In the genomic region with DNA sequence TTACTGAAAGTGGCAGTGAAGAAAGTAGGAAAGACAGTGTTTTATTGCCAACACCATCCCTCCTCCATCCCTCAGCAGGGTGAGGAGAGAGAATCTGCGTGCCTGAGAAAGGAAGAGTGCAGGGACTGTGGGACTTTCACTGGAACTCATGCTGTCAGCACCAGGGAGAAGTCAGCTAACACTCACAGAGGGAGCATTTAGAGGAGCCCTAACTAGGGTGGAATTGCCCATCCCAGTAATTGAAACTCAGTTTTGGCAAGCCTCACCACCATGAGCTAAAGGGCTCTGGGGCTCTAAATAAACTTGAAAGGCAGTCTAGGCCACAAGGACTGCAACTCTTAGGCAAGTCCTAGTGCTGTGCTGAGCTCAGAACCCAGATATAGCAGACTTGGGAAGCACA, we compare ENCODE assay signal across 17 cellular contexts.
"Had no signal": no experiment of that assay in that cellular context is flagged by ENCODE, and none has a peak within 500 bp of the region (broad histone marks: within the 10 kb centered on the region; RNA-seq: fewer than 3 reads in every experiment).

No MANE protein-coding gene starts in this region.

- ATAC-seq: gastrocnemius medialis, heart right ventricle, mucosa of descending colon, natural killer cell had no signal

- H3K9me3 ChIP-seq: colonic mucosa, esophagus squamous epithelium, gastrocnemius medialis, mucosa of descending colon, ovary, suprapubic skin, thyroid gland had no signal

- DNase-seq: colonic mucosa; dermis blood vessel endothelial cell; esophagus squamous epithelium; gastrocnemius medialis; heart right ventricle; hypothalamus; kidney glomerular epithelial cell; mammary epithelial cell; mucosa of descending colon; natural killer cell; ovary; stimulated activated CD4-positive, alpha-beta T cell treated with anti-CD3 and anti-CD28 coated beads, Interleukin-2, amount 100 ng/mL, for 48 hours; stimulated activated naive CD4-positive, alpha-beta T cell treated with Interleukin-2 at 50 U/mL for 16 hours; thyroid gland had no signal

- H3K4me1 ChIP-seq: colonic mucosa, esophagus squamous epithelium, gastrocnemius medialis, heart right ventricle, right atrium auricular region, suprapubic skin, thyroid gland had no signal

- H3K4me3 ChIP-seq: colonic mucosa, esophagus squamous epithelium, gastrocnemius medialis, heart right ventricle, mucosa of descending colon, ovary, right atrium auricular region, smooth muscle cell, suprapubic skin, thyroid gland had no signal

- H3K27ac ChIP-seq: colonic mucosa, esophagus squamous epithelium, gastrocnemius medialis, heart right ventricle, ovary, right atrium auricular region, suprapubic skin, thyroid gland had no signal

- H3K27me3 ChIP-seq: colonic mucosa, esophagus squamous epithelium, gastrocnemius medialis, heart right ventricle, ovary, right atrium auricular region, suprapubic skin, thyroid gland had no signal

- H3K4me2 ChIP-seq: smooth muscle cell had no signal

- H3K36me3 ChIP-seq: colonic mucosa, esophagus squamous epithelium, gastrocnemius medialis, heart right ventricle, ovary, right atrium auricular region, suprapubic skin, thyroid gland had no signal
